In the genomic region with DNA sequence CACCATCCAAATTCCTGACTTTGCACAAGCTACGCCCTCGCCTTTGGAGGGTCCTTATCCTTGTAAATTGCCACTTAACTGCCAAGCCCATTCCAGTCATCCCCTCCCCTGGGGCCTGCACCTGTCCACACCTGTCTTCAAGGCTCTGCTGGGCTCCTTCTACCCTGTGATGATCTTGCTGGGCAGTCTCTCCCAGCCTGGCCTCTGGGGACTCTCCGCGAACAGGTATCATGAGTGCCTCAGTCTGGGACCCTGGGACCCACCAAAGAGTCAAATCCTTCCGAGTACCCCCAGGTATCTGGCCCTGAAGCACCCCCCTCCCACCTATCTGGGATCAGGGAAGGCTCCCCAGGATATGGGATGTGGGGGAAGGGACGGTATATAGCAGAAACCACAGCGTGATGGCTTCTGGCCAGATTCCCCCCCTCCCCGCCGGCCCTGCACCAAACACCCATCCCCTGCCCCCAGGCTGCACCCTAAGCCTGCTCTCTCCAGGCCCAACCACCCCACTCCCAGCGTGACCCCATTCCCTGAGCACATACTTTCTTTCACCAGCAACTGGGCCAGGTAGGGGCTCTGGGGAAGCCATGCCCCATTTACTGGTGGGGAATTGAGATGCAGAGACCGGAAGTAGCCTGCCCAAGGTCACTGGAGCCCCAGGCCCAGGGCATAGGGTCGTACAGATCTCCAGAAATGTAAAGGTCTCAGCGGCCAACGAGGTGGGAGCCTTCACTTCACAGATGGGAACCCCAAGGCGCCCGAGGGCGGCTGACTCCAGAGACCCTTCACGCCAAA, we compare ENCODE assay signal across 1 cellular context.
TF ChIP-seq lines count a peak whose summit lies in the region.

No MANE protein-coding gene starts in this region.

TF ChIP-seq in SK-N-SH, 30 proteins besides CTCF, POLR2A, EP300 and RAD21 (continued from another document):
- no peak for TF ChIP-seq PBX3 (IDR thresholded peaks at IDR 0.05)
- TF ChIP-seq EZH2phosphoT487 (IDR thresholded peaks at IDR 0.05; ENCODE audit: borderline replicate concordance, low read depth): no peak
